In genomic region chr15:40928975-40929729, GRCh38 we compare ENCODE assay signal across 1 cellular context.
A peak's percentile ranks its signal among the peaks of the same experiment; 100 is the strongest.
TF ChIP-seq lines count a peak whose summit lies in the region.

Gene DLL4 (plus strand): TSS chr15:40929340. CDS start chr15:40929669, 329 bp downstream.

TF ChIP-seq in HEK293, 187 proteins besides CTCF, POLR2A, EP300 and RAD21 (continued from another document and continues in another):
- TF ChIP-seq ZNF76 (tag by site-specific recombination; IDR thresholded peaks at IDR 0.05; ENCODE audit: borderline replicate concordance, low read depth), result peak; percentile 63; the same call in 1 of the 2 replicates
- TF ChIP-seq SP7 (tag by site-specific recombination; IDR thresholded peaks at IDR 0.05), result peak; percentile 58; the same call in 1 of the 2 replicates
- no peak for TF ChIP-seq ZNF10 (tag by site-specific recombination; IDR thresholded peaks at IDR 0.05)
- TF ChIP-seq ZNF114 (tag by site-specific recombination; IDR thresholded peaks at IDR 0.05), result no peak
- TF ChIP-seq, protein P1, sequence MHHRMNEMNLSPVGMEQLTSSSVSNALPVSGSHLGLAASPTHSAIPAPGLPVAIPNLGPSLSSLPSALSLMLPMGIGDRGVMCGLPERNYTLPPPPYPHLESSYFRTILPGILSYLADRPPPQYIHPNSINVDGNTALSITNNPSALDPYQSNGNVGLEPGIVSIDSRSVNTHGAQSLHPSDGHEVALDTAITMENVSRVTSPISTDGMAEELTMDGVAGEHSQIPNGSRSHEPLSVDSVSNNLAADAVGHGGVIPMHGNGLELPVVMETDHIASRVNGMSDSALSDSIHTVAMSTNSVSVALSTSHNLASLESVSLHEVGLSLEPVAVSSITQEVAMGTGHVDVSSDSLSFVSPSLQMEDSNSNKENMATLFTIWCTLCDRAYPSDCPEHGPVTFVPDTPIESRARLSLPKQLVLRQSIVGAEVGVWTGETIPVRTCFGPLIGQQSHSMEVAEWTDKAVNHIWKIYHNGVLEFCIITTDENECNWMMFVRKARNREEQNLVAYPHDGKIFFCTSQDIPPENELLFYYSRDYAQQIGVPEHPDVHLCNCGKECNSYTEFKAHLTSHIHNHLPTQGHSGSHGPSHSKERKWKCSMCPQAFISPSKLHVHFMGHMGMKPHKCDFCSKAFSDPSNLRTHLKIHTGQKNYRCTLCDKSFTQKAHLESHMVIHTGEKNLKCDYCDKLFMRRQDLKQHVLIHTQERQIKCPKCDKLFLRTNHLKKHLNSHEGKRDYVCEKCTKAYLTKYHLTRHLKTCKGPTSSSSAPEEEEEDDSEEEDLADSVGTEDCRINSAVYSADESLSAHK (tag by site-specific recombination; IDR thresholded peaks at IDR 0.05), result peak; percentile 47; the same call in 1 of the 2 replicates
- TF ChIP-seq KLF10 (tag by site-specific recombination; IDR thresholded peaks at IDR 0.05), result peak; percentile 79
- TF ChIP-seq ZNF521 (tag by site-specific recombination; IDR thresholded peaks at IDR 0.05), result no peak
- TF ChIP-seq ZNF292 (tag by site-specific recombination; IDR thresholded peaks at IDR 0.05; ENCODE audit: borderline replicate concordance, low read depth), result no peak
- TF ChIP-seq SP2 (tag by site-specific recombination; IDR thresholded peaks at IDR 0.05), result peak; percentile 78
- peak; percentile 79 for TF ChIP-seq SP3 (tag by site-specific recombination; IDR thresholded peaks at IDR 0.05)
- TF ChIP-seq ZNF792 (tag by site-specific recombination; IDR thresholded peaks at IDR 0.05), result no peak
- TF ChIP-seq GLIS2 (tag by site-specific recombination; IDR thresholded peaks at IDR 0.05), result peak; percentile 85
- peak; percentile 43; the same call in 1 of the 2 replicates for TF ChIP-seq ZNF394 (tag by site-specific recombination; IDR thresholded peaks at IDR 0.05; ENCODE audit: borderline replicate concordance)
- peak; percentile 22; the same call in 1 of the 2 replicates for TF ChIP-seq ZNF24 (tag by site-specific recombination; IDR thresholded peaks at IDR 0.05)
- TF ChIP-seq ZIC2 (tag by site-specific recombination; IDR thresholded peaks at IDR 0.05), result peak; percentile 23
- peak; percentile 41 for TF ChIP-seq ZBTB17 (tag by site-specific recombination; IDR thresholded peaks at IDR 0.05)
- TF ChIP-seq ZBTB49 (tag by site-specific recombination; IDR thresholded peaks at IDR 0.05; ENCODE audit: low read depth), result no peak
- no peak for TF ChIP-seq ZNF350 (tag by site-specific recombination; IDR thresholded peaks at IDR 0.05)
- TF ChIP-seq ZNF501 (tag by site-specific recombination; IDR thresholded peaks at IDR 0.05), result peak; percentile 49; the same call in 1 of the 2 replicates
- no peak for TF ChIP-seq ZBTB7A (tag by site-specific recombination; IDR thresholded peaks at IDR 0.05; ENCODE audit: low read depth)
- TF ChIP-seq, protein P2, sequence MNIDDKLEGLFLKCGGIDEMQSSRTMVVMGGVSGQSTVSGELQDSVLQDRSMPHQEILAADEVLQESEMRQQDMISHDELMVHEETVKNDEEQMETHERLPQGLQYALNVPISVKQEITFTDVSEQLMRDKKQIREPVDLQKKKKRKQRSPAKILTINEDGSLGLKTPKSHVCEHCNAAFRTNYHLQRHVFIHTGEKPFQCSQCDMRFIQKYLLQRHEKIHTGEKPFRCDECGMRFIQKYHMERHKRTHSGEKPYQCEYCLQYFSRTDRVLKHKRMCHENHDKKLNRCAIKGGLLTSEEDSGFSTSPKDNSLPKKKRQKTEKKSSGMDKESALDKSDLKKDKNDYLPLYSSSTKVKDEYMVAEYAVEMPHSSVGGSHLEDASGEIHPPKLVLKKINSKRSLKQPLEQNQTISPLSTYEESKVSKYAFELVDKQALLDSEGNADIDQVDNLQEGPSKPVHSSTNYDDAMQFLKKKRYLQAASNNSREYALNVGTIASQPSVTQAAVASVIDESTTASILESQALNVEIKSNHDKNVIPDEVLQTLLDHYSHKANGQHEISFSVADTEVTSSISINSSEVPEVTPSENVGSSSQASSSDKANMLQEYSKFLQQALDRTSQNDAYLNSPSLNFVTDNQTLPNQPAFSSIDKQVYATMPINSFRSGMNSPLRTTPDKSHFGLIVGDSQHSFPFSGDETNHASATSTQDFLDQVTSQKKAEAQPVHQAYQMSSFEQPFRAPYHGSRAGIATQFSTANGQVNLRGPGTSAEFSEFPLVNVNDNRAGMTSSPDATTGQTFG (tag by site-specific recombination; IDR thresholded peaks at IDR 0.05; ENCODE audit: borderline replicate concordance), result no peak
- peak; percentile 44; the same call in 1 of the 2 replicates for TF ChIP-seq OSR2 (tag by site-specific recombination; IDR thresholded peaks at IDR 0.05)
- TF ChIP-seq ZNF449 (tag by site-specific recombination; IDR thresholded peaks at IDR 0.05), result peak; percentile 66; the same call in 1 of the 2 replicates
- TF ChIP-seq ZEB2 (tag by site-specific recombination; IDR thresholded peaks at IDR 0.05), result peak; percentile 65
- no peak for TF ChIP-seq ZNF664 (tag by site-specific recombination; IDR thresholded peaks at IDR 0.05)
- TF ChIP-seq, protein P3, sequence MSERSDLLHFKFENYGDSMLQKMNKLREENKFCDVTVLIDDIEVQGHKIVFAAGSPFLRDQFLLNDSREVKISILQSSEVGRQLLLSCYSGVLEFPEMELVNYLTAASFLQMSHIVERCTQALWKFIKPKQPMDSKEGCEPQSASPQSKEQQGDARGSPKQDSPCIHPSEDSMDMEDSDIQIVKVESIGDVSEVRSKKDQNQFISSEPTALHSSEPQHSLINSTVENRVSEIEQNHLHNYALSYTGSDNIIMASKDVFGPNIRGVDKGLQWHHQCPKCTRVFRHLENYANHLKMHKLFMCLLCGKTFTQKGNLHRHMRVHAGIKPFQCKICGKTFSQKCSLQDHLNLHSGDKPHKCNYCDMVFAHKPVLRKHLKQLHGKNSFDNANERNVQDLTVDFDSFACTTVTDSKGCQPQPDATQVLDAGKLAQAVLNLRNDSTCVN (tag by site-specific recombination; optimal IDR thresholded peaks at IDR 0.05), result peak; percentile 91
- TF ChIP-seq, protein P4, sequence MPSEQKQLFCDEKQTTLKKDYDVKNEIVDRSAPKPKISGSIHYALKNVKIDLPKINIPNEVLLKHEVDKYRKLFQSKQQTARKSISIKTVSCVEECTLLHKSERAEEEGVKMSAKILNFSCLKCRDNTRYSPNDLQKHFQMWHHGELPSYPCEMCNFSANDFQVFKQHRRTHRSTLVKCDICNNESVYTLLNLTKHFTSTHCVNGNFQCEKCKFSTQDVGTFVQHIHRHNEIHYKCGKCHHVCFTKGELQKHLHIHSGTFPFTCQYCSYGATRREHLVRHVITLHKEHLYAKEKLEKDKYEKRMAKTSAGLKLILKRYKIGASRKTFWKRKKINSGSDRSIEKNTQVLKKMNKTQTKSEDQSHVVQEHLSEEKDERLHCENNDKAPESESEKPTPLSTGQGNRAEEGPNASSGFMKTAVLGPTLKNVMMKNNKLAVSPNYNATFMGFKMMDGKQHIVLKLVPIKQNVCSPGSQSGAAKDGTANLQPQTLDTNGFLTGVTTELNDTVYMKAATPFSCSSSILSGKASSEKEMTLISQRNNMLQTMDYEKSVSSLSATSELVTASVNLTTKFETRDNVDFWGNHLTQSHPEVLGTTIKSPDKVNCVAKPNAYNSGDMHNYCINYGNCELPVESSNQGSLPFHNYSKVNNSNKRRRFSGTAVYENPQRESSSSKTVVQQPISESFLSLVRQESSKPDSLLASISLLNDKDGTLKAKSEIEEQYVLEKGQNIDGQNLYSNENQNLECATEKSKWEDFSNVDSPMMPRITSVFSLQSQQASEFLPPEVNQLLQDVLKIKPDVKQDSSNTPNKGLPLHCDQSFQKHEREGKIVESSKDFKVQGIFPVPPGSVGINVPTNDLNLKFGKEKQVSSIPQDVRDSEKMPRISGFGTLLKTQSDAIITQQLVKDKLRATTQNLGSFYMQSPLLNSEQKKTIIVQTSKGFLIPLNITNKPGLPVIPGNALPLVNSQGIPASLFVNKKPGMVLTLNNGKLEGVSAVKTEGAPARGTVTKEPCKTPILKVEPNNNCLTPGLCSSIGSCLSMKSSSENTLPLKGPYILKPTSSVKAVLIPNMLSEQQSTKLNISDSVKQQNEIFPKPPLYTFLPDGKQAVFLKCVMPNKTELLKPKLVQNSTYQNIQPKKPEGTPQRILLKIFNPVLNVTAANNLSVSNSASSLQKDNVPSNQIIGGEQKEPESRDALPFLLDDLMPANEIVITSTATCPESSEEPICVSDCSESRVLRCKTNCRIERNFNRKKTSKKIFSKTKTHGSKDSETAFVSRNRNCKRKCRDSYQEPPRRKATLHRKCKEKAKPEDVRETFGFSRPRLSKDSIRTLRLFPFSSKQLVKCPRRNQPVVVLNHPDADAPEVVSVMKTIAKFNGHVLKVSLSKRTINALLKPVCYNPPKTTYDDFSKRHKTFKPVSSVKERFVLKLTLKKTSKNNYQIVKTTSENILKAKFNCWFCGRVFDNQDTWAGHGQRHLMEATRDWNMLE (tag by site-specific recombination; conservative IDR thresholded peaks at IDR 0.05; ENCODE audit: low read depth), result no peak
- peak; percentile 51; the same call in 1 of the 2 replicates for TF ChIP-seq ZNF2 (tag by site-specific recombination; IDR thresholded peaks at IDR 0.05)
- TF ChIP-seq ZNF157 (tag by site-specific recombination; IDR thresholded peaks at IDR 0.05), result no peak
- TF ChIP-seq, protein P5, sequence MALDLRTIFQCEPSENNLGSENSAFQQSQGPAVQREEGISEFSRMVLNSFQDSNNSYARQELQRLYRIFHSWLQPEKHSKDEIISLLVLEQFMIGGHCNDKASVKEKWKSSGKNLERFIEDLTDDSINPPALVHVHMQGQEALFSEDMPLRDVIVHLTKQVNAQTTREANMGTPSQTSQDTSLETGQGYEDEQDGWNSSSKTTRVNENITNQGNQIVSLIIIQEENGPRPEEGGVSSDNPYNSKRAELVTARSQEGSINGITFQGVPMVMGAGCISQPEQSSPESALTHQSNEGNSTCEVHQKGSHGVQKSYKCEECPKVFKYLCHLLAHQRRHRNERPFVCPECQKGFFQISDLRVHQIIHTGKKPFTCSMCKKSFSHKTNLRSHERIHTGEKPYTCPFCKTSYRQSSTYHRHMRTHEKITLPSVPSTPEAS (tag by site-specific recombination; IDR thresholded peaks at IDR 0.05), result no peak
- no peak for TF ChIP-seq MZF1 (tag by site-specific recombination; IDR thresholded peaks at IDR 0.05; ENCODE audit: borderline replicate concordance)
- peak; percentile 52; the same call in 1 of the 2 replicates for TF ChIP-seq GLIS1 (tag by site-specific recombination; IDR thresholded peaks at IDR 0.05)
- TF ChIP-seq, protein P6, sequence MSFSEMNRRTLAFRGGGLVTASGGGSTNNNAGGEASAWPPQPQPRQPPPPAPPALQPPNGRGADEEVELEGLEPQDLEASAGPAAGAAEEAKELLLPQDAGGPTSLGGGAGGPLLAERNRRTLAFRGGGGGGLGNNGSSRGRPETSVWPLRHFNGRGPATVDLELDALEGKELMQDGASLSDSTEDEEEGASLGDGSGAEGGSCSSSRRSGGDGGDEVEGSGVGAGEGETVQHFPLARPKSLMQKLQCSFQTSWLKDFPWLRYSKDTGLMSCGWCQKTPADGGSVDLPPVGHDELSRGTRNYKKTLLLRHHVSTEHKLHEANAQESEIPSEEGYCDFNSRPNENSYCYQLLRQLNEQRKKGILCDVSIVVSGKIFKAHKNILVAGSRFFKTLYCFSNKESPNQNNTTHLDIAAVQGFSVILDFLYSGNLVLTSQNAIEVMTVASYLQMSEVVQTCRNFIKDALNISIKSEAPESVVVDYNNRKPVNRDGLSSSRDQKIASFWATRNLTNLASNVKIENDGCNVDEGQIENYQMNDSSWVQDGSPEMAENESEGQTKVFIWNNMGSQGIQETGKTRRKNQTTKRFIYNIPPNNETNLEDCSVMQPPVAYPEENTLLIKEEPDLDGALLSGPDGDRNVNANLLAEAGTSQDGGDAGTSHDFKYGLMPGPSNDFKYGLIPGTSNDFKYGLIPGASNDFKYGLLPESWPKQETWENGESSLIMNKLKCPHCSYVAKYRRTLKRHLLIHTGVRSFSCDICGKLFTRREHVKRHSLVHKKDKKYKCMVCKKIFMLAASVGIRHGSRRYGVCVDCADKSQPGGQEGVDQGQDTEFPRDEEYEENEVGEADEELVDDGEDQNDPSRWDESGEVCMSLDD (tag by site-specific recombination; IDR thresholded peaks at IDR 0.05), result no peak; the same call in 1 of the 2 replicates
- TF ChIP-seq MYNN (tag by site-specific recombination; IDR thresholded peaks at IDR 0.05; ENCODE audit: borderline replicate concordance), result no peak
- 0 out of 2 replicates have a peak, but pooled peaks have one; percentile 58 for TF ChIP-seq ZBTB48 (tag by site-specific recombination; IDR thresholded peaks at IDR 0.05)
- no peak for TF ChIP-seq SCRT2 (tag by site-specific recombination; IDR thresholded peaks at IDR 0.05)
- no peak for TF ChIP-seq ZNF133 (tag by site-specific recombination; IDR thresholded peaks at IDR 0.05)
- TF ChIP-seq PBX3 (CRISPR knock-in tag; IDR thresholded peaks at IDR 0.05), result no peak
- TF ChIP-seq ZNF660 (tag by site-specific recombination; IDR thresholded peaks at IDR 0.05), result peak; percentile 57; the same call in 1 of the 2 replicates
- TF ChIP-seq ZFHX2 (tag by site-specific recombination; conservative IDR thresholded peaks at IDR 0.05), result peak; percentile 81
